29 cellular contexts compared by ENCODE assay signal in the genomic region with DNA sequence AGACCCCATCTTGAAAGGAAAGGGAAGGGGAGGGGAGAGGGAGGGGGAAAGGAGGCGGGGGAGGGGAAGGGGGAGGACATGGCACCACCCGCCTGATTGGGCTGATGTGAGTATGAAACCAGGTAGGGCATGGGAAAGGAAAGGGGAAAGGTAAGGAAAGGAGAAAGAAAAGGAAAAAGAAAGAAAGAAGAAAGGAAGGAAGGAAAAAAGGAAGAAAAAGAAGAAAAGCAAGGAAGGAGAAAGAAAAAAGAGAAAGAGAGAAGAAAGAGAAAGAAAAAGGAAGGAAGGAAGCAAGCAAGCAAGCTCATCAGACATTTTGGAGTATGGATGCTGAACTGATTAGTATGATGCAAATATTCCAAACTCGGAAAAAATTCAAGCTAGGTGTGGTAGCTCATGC. TPM values are rescaled to one million over a fixed set of nuclear protein-coding genes. Genes with fewer than 3 reads are reported as not detected.
DNase-seq lines count a peak whose midpoint lies in the region; ATAC-seq and TF ChIP-seq lines count a peak whose summit lies in the region.
"Had no signal": no experiment of that assay in that cellular context is flagged by ENCODE, and none has a peak within 500 bp of the region (broad histone marks: within the 10 kb centered on the region; RNA-seq: fewer than 3 reads in every experiment).

No MANE protein-coding gene starts in this region.

- H2AFZ ChIP-seq in KMS-11 (ENCODE audit: low read depth), result no peak overlapping the region

- H3K36me3 ChIP-seq in KMS-11 (ENCODE audit: insufficient read depth), result no peaks in the 10 kb centered on the region
- H3K36me3 ChIP-seq in esophagus (ENCODE audit: control insufficient read depth in 2 of 2, insufficient read depth in 2 of 2, low read length in 1 of 2), result peaks cover 0 to 2% of the 10 kb centered on the region in 2 donors
- peaks cover 0 to 4% (median 3%) of the 10 kb centered on the region in 3 donors for H3K36me3 ChIP-seq in skeletal muscle tissue (ENCODE audit: control insufficient read depth in 3 of 3, insufficient read depth in 3 of 3, low read length in 3 of 3)
- H3K36me3 ChIP-seq: thoracic aorta, uterus had no signal

- no peaks in the 10 kb centered on the region for H4K20me1 ChIP-seq in KMS-11 (ENCODE audit: insufficient read depth)

- H3K9me3 Mint-ChIP-seq in activated CD4-positive, alpha-beta T cell treated with anti-CD3 and anti-CD28 coated beads, Interleukin-2, amount 10 ng/mL, durations not matched to agents 7 days and 5 days, result peaks cover 6% of the 10 kb centered on the region
- H3K9me3 Mint-ChIP-seq: CD4-positive, CD25-positive, alpha-beta regulatory T cell had no signal

- peaks cover 43% of the 10 kb centered on the region for H3K79me2 ChIP-seq in KMS-11 (ENCODE audit: insufficient read depth, low read depth)

- peak overlapping the region; percentile 26; the same call in 1 of the 2 replicates for H3K4me2 ChIP-seq in KMS-11
- H3K4me2 ChIP-seq: SK-N-SH, smooth muscle cell had no signal

- 0 out of 2 replicates have a peak overlapping the region, but pooled peaks have one; percentile 27 for H3K27ac ChIP-seq in KMS-11
- H3K27ac ChIP-seq in esophagus (ENCODE audit: low read depth in 2 of 2, low read length in 1 of 2), result peak overlapping the region; percentile 72 to 75
- H3K27ac ChIP-seq in skeletal muscle tissue (ENCODE audit: low read depth, low read length), result peak overlapping the region; percentile 41
- H3K27ac ChIP-seq: esophagus muscularis mucosa, thoracic aorta, uterus had no signal

- whole genome bisulfite sequencing in esophagus, 2 donors, result 78 to 83% methylated on average over 3 of the region's 3 CpGs

- POLR2A ChIA-PET in activated CD4-positive, alpha-beta T cell treated with anti-CD3 and anti-CD28 coated beads, Interleukin-2, amount 10 ng/mL, durations not matched to agents 7 days and 5 days (lab: Charles Lee), result no interaction called here

- peak overlapping the region; percentile 41 for H3K27ac Mint-ChIP-seq in activated CD4-positive, alpha-beta T cell treated with anti-CD3 and anti-CD28 coated beads, Interleukin-2, amount 10 ng/mL, durations not matched to agents 7 days and 5 days
- H3K27ac Mint-ChIP-seq: T-helper 17 cell had no signal

- no peaks in the 10 kb centered on the region for H3K9me3 ChIP-seq in esophagus (ENCODE audit: control insufficient read depth in 2 of 2, insufficient read depth in 1 of 2, low read depth in 1 of 2, low read length in 1 of 2)
- no peaks in the 10 kb centered on the region for H3K9me3 ChIP-seq in skeletal muscle tissue (ENCODE audit: control insufficient read depth in 3 of 3, low read length in 3 of 3)
- H3K9me3 ChIP-seq: esophagus muscularis mucosa, pancreas, SK-N-SH, thoracic aorta, uterus had no signal

- H3K36me3 Mint-ChIP-seq in activated CD4-positive, alpha-beta T cell treated with anti-CD3 and anti-CD28 coated beads, Interleukin-2, amount 10 ng/mL, durations not matched to agents 7 days and 5 days (ENCODE audit: low read depth), result peaks cover 19% of the 10 kb centered on the region

- H3K4me3 Mint-ChIP-seq in activated CD4-positive, alpha-beta T cell treated with anti-CD3 and anti-CD28 coated beads, Interleukin-2, amount 10 ng/mL, durations not matched to agents 7 days and 5 days, result no peak overlapping the region
- H3K4me3 Mint-ChIP-seq: activated CD8-positive, alpha-beta T cell treated with anti-CD3 and anti-CD28 coated beads, Interleukin-2, amount 10 ng/mL, durations not matched to agents 7 days and 5 days; activated naive CD8-positive, alpha-beta T cell; CD4-positive, CD25-positive, alpha-beta regulatory T cell; T-helper 17 cell had no signal

- H3K27me3 ChIP-seq in KMS-11 (ENCODE audit: insufficient read depth, low read depth) (no peaks in the 10 kb centered on the region), esophagus (ENCODE audit: control insufficient read depth in 1 of 2, insufficient read depth in 2 of 2, low read length in 2 of 2) (no peaks in the 10 kb centered on the region), skeletal muscle tissue (ENCODE audit: control insufficient read depth in 3 of 3, insufficient read depth in 3 of 3, low read length in 3 of 3) (no peaks in the 10 kb centered on the region)
- H3K27me3 ChIP-seq: esophagus muscularis mucosa, pancreas, uterus had no signal

- peaks cover 69% of the 10 kb centered on the region for H3K4me1 ChIP-seq in KMS-11 (ENCODE audit: low read depth, poor library complexity, severe bottlenecking)
- peaks cover 3 to 4% of the 10 kb centered on the region in 2 donors for H3K4me1 ChIP-seq in esophagus (ENCODE audit: control insufficient read depth in 2 of 2, insufficient read depth in 2 of 2, low read length in 1 of 2)
- H3K4me1 ChIP-seq in skeletal muscle tissue (ENCODE audit: control insufficient read depth in 3 of 3, insufficient read depth in 3 of 3, low read length in 3 of 3), result peaks cover 57 to 78% (median 73%) of the 10 kb centered on the region in 3 donors
- H3K4me1 ChIP-seq: uterus had no signal

- H3K4me1 Mint-ChIP-seq in activated CD4-positive, alpha-beta T cell treated with anti-CD3 and anti-CD28 coated beads, Interleukin-2, amount 10 ng/mL, durations not matched to agents 7 days and 5 days, result peaks cover 36% of the 10 kb centered on the region

- H3K4me3 ChIP-seq in KMS-11 (IDR thresholded peaks at IDR 0.05; ENCODE audit: insufficient read depth, low read depth, low read length) (no peak overlapping the region), esophagus (ENCODE audit: low read depth in 1 of 2, low read length in 2 of 2) (no peak overlapping the region), skeletal muscle tissue (ENCODE audit: low read length in 3 of 3) (no peak overlapping the region)
- H3K4me3 ChIP-seq: esophagus muscularis mucosa, lung, pancreas, smooth muscle cell, thoracic aorta, uterus had no signal

- H3K9ac ChIP-seq in KMS-11 (no peak overlapping the region), skeletal muscle tissue (ENCODE audit: low read depth in 1 of 3, low read length in 3 of 3) (no peak overlapping the region)
- H3K9ac ChIP-seq: SK-N-SH had no signal

- no peak for DNase-seq in activated CD4-positive, alpha-beta T cell treated with anti-CD3 and anti-CD28 coated beads, Interleukin-2, amount 10 ng/mL, durations not matched to agents 7 days and 5 days
- DNase-seq in activated CD4-positive, alpha-beta T cell treated with anti-CD3 and anti-CD28 coated beads for 1 hour, result no peak
- DNase-seq in NCI-H146 (lab: John Stamatoyannopoulos, UW) (no peak), omental fat pad (ENCODE audit: low spot score) (no peak)
- DNase-seq: activated CD8-positive, alpha-beta T cell treated with anti-CD3 and anti-CD28 coated beads, Interleukin-2, amount 10 ng/mL, durations not matched to agents 7 days and 5 days; aorta; Calu3; CD4-positive, CD25-positive, alpha-beta regulatory T cell; effector CD4-positive, alpha-beta T cell; foreskin melanocyte; kidney glomerular epithelial cell; NCI-H1105; NCI-H187 treated with DMSO at 0.1 percent for 48 hours; NCI-H524; OCI-M1; pancreas; SK-N-SH; stimulated activated naive CD8-positive, alpha-beta T cell treated with anti-CD3 and anti-CD28 coated beads, Interleukin-15, Interleukin-2, amounts not matched to agents 100 U/mL and 50 U/mL, for 24 hours; T-helper 17 cell; uterus had no signal

- CTCF ChIA-PET in activated CD4-positive, alpha-beta T cell treated with anti-CD3 and anti-CD28 coated beads, Interleukin-2, amount 10 ng/mL, durations not matched to agents 7 days and 5 days (lab: Charles Lee), result interaction anchor here (0.6 kb wide), 1 partner anchor 11 kb away, joined by 4 read pairs; no protein-coding TSS in a partner anchor

- no peak for ATAC-seq in omental fat pad (ENCODE audit: low FRiP score)
- no peak for ATAC-seq in HG03159 (IDR thresholded peaks at IDR 0.05; ENCODE audit: unreplicated experiment)
- ATAC-seq: pancreas; stimulated activated naive CD8-positive, alpha-beta T cell treated with anti-CD3 and anti-CD28 coated beads, Interleukin-15, Interleukin-2, amounts not matched to agents 100 U/mL and 50 U/mL, for 24 hours; T-helper 17 cell had no signal

- no peaks in the 10 kb centered on the region for H3K27me3 Mint-ChIP-seq in activated CD4-positive, alpha-beta T cell treated with anti-CD3 and anti-CD28 coated beads, Interleukin-2, amount 10 ng/mL, durations not matched to agents 7 days and 5 days
- H3K27me3 Mint-ChIP-seq: activated naive CD8-positive, alpha-beta T cell; CD4-positive, CD25-positive, alpha-beta regulatory T cell; T-helper 17 cell had no signal

- TF ChIP-seq CTCF in KMS-11 (conservative IDR thresholded peaks at IDR 0.05; ENCODE audit: low read depth, low read length) (no peak), omental fat pad (IDR thresholded peaks at IDR 0.05) (no peak)

RNA-seq across cellular contexts. Expression of a gene that starts 36.0 kb away (rescaled TPM):
- total RNA-seq in activated CD4-positive, alpha-beta T cell treated with anti-CD3 and anti-CD28 coated beads, Interleukin-2, amount 10 ng/mL, durations not matched to agents 7 days and 5 days, result 10 to 100 TPM; 52.5 to 58.5 TPM
- 10 to 100 TPM; 19.7 to 21.5 TPM for polyA plus RNA-seq in esophagus
- total RNA-seq in skeletal muscle tissue, result 30.3 TPM
- total RNA-seq in omental fat pad, result 10 to 100 TPM; 14.8 to 39.1 (median 20.2) TPM

RNA-seq across cellular contexts. Expression of a gene that starts 41.6 kb away (rescaled TPM):
- total RNA-seq in activated CD4-positive, alpha-beta T cell treated with anti-CD3 and anti-CD28 coated beads, Interleukin-2, amount 10 ng/mL, durations not matched to agents 7 days and 5 days, result 10 to 100 TPM; 25.9 to 26.3 TPM
- 10 to 100 TPM in 1 of 2 donors, 1 to 10 TPM in 1; 7.6 to 12.6 TPM for polyA plus RNA-seq in esophagus
- total RNA-seq in skeletal muscle tissue (6.8 TPM), omental fat pad (100 to 1,000 TPM in 1 of 4 donors, 10 to 100 TPM in 3; 39.5 to 101 (median 73.3) TPM)
